In genomic region chr10:77391605-77392235, GRCh38 we compare ENCODE assay signal across 9 cellular contexts.
DNase-seq lines count a peak whose midpoint lies in the region; ATAC-seq and TF ChIP-seq lines count a peak whose summit lies in the region.
"Had no signal": no experiment of that assay in that cellular context is flagged by ENCODE, and none has a peak within 500 bp of the region (broad histone marks: within the 10 kb centered on the region; RNA-seq: fewer than 3 reads in every experiment).

No MANE protein-coding gene starts in this region.

- DNase-seq in AG20443 (ENCODE audit: low spot score) (peak; percentile 82), GM13976 (ENCODE audit: low spot score) (peak; percentile 58), NCI-H446 treated with DMSO at 0.1 percent for 48 hours (lab: John Stamatoyannopoulos, UW) (peak; percentile 38), anterior cingulate cortex (lab: John Stamatoyannopoulos, UW) (peak in 55 of 58 donors; percentile 15 to 85 (median 50)), hepatocyte (ENCODE audit: low spot score) (peak; percentile 91), retinal pigment epithelial cell (ENCODE audit: low read depth) (no peak)
- no peak for DNase-seq in effector memory CD4-positive, alpha-beta T cell

- peaks cover 3% of the 10 kb centered on the region for H3K79me2 ChIP-seq in hepatocyte

- no peaks in the 10 kb centered on the region for H4K20me1 ChIP-seq in hepatocyte (ENCODE audit: insufficient read depth, poor library complexity, severe bottlenecking)

- H3K9me2 ChIP-seq in hepatocyte (replicated peaks; ENCODE audit: insufficient read depth): no peaks in the 10 kb centered on the region

- TF ChIP-seq CTCF in GM13976 (IDR thresholded peaks at IDR 0.05; ENCODE audit: borderline replicate concordance, control extremely low read depth, extremely low read depth, insufficient read depth, missing control alignments) (peak; percentile 56), hepatocyte (IDR thresholded peaks at IDR 0.05; ENCODE audit: poor library complexity) (peak; percentile 78), retinal pigment epithelial cell (conservative IDR thresholded peaks at IDR 0.05; ENCODE audit: low read depth, low read length) (peak; percentile 78)

- no peak overlapping the region for H2AFZ ChIP-seq in hepatocyte

- H3K4me3 ChIP-seq in hepatocyte (no peak overlapping the region), retinal pigment epithelial cell (ENCODE audit: low read length) (no peak overlapping the region)
- H3K4me3 ChIP-seq in effector memory CD4-positive, alpha-beta T cell (ENCODE audit: insufficient read depth, low read depth, low read length, poor library complexity, severe bottlenecking): no peak overlapping the region

- no peaks in the 10 kb centered on the region for H3K27me3 ChIP-seq in hepatocyte
- no peaks in the 10 kb centered on the region for H3K27me3 ChIP-seq in effector memory CD4-positive, alpha-beta T cell (replicated peaks; ENCODE audit: control insufficient read depth, insufficient read depth, low read length, poor library complexity, severe bottlenecking)

- H3K4me1 ChIP-seq in hepatocyte (ENCODE audit: insufficient read depth): peaks cover 25% of the 10 kb centered on the region
- H3K4me1 ChIP-seq in effector memory CD4-positive, alpha-beta T cell (ENCODE audit: control insufficient read depth, insufficient read depth, low read length, poor library complexity, severe bottlenecking): no peaks in the 10 kb centered on the region

- no peaks in the 10 kb centered on the region for H3K9me3 ChIP-seq in hepatocyte (ENCODE audit: low read depth)
- H3K9me3 ChIP-seq in effector memory CD4-positive, alpha-beta T cell (ENCODE audit: control insufficient read depth, low read length): no peaks in the 10 kb centered on the region

- in situ Hi-C loops in GM13976 (cut with MboI; ENCODE audit: low sequenced_read_pairs, unreplicated experiment): no loop called here

- WGBS in hepatocyte (ENCODE audit: low lambda C conversion rate, missing lambda C conversion rate): 29% methylated on average over 12 of the region's 12 CpGs

- no peak overlapping the region for H3K4me2 ChIP-seq in hepatocyte
- H3K4me2 ChIP-seq: KMS-11 had no signal

- ATAC-seq in HG03439 (IDR thresholded peaks at IDR 0.05; ENCODE audit: unreplicated experiment): no peak

- H3K27ac ChIP-seq in hepatocyte: peak overlapping the region; percentile 57
- no peak overlapping the region for H3K27ac ChIP-seq in effector memory CD4-positive, alpha-beta T cell (ENCODE audit: insufficient read depth, low read length, poor library complexity, severe bottlenecking)
- H3K27ac ChIP-seq: KMS-11 had no signal

- no peaks in the 10 kb centered on the region for H3K36me3 ChIP-seq in hepatocyte (replicated peaks; ENCODE audit: insufficient read depth, low read depth)
- H3K36me3 ChIP-seq in effector memory CD4-positive, alpha-beta T cell (ENCODE audit: control insufficient read depth, insufficient read depth, low read length): no peaks in the 10 kb centered on the region

Comparison
In these comparisons a context has a peak if more than half of its experiments do, and no peak if none do; other contexts are left out.
1. DNase-seq: peak in AG20443 (single experiment), GM13976 (single experiment), NCI-H446 treated with DMSO at 0.1 percent for 48 hours (single experiment), anterior cingulate cortex (55 of 58) and hepatocyte (single experiment); none in retinal pigment epithelial cell (single experiment) and effector memory CD4-positive, alpha-beta T cell (0 of 3).
2. Peak in every context shown above with its lines, with median percentiles within 50 percentile points of each other: CTCF ChIP-seq.